ENCODE assay signal across 8 cellular contexts in the genomic region with DNA sequence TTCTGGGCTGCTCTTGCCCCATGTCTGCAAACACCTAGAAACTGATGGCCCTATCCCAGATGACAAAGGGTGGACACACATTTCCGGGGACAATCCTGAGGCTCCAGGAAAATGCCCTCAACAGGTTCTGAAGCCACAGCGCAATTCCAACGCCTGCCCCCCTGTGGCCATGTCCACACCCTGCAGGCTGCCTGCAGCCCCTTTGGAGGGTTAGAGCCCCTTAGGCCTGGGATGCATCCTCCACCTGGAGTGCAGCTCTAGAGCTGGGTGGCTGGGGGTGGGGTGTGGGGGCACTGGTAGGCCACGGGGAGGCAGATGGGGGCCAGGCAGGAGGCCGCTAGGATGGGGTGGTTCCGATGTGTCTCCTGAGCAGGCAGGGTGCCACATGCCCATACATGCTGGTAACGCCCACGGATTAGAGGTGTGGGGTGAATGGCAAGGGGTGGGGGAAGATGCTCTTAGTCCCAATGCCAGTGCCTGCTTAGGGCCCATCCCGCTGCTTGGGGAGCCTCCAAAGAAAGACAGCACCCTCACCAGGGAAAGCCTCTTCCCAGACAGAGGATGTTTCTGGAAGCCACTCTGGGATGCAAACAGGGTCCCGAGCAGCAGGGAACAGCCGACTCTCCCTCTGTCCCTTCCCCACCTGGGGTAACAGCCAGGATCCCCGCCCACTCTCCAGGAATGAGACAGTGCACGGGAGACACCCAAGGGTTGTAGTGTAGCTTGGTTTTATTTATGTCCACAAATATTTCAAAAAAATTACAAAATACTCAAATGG. TPM values are rescaled to one million over a fixed set of nuclear protein-coding genes. Genes with fewer than 3 reads are reported as not detected.
DNase-seq lines count a peak whose midpoint lies in the region; ATAC-seq and TF ChIP-seq lines count a peak whose summit lies in the region.

No MANE protein-coding gene starts in this region.

- H3K79me2 ChIP-seq in DND-41 (ENCODE audit: insufficient read depth, low read length), result no peaks in the 10 kb centered on the region
- H3K79me2 ChIP-seq in Karpas-422 (ENCODE audit: low read length), result no peaks in the 10 kb centered on the region
- H3K79me2 ChIP-seq in neural cell (replicated peaks; ENCODE audit: insufficient read depth, low read length), result no peaks in the 10 kb centered on the region

- no peaks in the 10 kb centered on the region for H3K9me3 ChIP-seq in DND-41 (ENCODE audit: insufficient read depth, low read length, severe bottlenecking)
- H3K9me3 ChIP-seq in Karpas-422 (ENCODE audit: low read length), result no peaks in the 10 kb centered on the region
- H3K9me3 ChIP-seq in neural cell (ENCODE audit: low read length), result no peaks in the 10 kb centered on the region

- H3K36me3 Mint-ChIP-seq in chondrocyte (ENCODE audit: low read depth), result peaks cover 23% of the 10 kb centered on the region

- H3K9me2 ChIP-seq in Karpas-422 (replicated peaks; ENCODE audit: insufficient read depth, low read length) (no peaks in the 10 kb centered on the region), neural cell (ENCODE audit: insufficient read depth, low read length) (no peaks in the 10 kb centered on the region)

- no peak overlapping the region for H3K4me3 Mint-ChIP-seq in chondrocyte (ENCODE audit: unreplicated experiment)

- H4K20me1 ChIP-seq in DND-41 (ENCODE audit: insufficient read depth, low read length) (peaks cover 19% of the 10 kb centered on the region), Karpas-422 (ENCODE audit: insufficient read depth, low read depth, low read length) (peaks cover 33% of the 10 kb centered on the region; the same call in 1 of the 2 replicates), neural cell (ENCODE audit: insufficient read depth) (no peaks in the 10 kb centered on the region)

- H3K27ac Mint-ChIP-seq in chondrocyte (ENCODE audit: unreplicated experiment), result no peak overlapping the region

- TF ChIP-seq EP300 in neural cell (conservative IDR thresholded peaks at IDR 0.05; ENCODE audit: poor library complexity, severe bottlenecking), result no peak

- DNase-seq in DND-41, result peak; percentile 38
- peak; percentile 59 for DNase-seq in Karpas-422
- no peak for DNase-seq in chondrocyte (ENCODE audit: low spot score)
- DNase-seq in NCI-H226, result no peak

- H3K4me1 ChIP-seq in DND-41 (ENCODE audit: insufficient read depth, low read length), result peaks cover 2% of the 10 kb centered on the region; the same call in 1 of the 2 replicates
- no peaks in the 10 kb centered on the region for H3K4me1 ChIP-seq in Karpas-422 (ENCODE audit: low read length)

- H3K36me3 ChIP-seq in DND-41 (ENCODE audit: insufficient read depth, low read length) (peaks cover 30% of the 10 kb centered on the region), Karpas-422 (ENCODE audit: insufficient read depth, low read length) (peaks cover 9% of the 10 kb centered on the region), neural cell (ENCODE audit: insufficient read depth, low read length) (peaks cover 5% of the 10 kb centered on the region)

- H3K9ac ChIP-seq in DND-41 (ENCODE audit: low read depth, low read length) (no peak overlapping the region), Karpas-422 (ENCODE audit: low read length) (no peak overlapping the region), neural cell (ENCODE audit: low read length) (no peak overlapping the region)

- H3K27ac ChIP-seq in DND-41 (ENCODE audit: low read length) (no peak overlapping the region), Karpas-422 (ENCODE audit: low read length) (no peak overlapping the region), neural cell (ENCODE audit: low read length) (no peak overlapping the region)

- TF ChIP-seq CTCF in DND-41 (IDR thresholded peaks at IDR 0.05; ENCODE audit: borderline replicate concordance, extremely low read depth, low read length, poor library complexity, severe bottlenecking), result peak; percentile 67
- peak; percentile 76 for TF ChIP-seq CTCF in chondrocyte (IDR thresholded peaks at IDR 0.05)
- peak; percentile 30 for TF ChIP-seq CTCF in neural cell (IDR thresholded peaks at IDR 0.05; ENCODE audit: poor library complexity, severe bottlenecking)

- no peak overlapping the region for H3K4me2 ChIP-seq in DND-41 (ENCODE audit: insufficient read depth, low read length)
- no peak overlapping the region for H3K4me2 ChIP-seq in Karpas-422 (ENCODE audit: low read depth, low read length, poor library complexity, severe bottlenecking)
- no peak overlapping the region for H3K4me2 ChIP-seq in neural cell (ENCODE audit: low read length)

- H3K27me3 ChIP-seq in DND-41 (ENCODE audit: insufficient read depth, low read length, poor library complexity), result no peaks in the 10 kb centered on the region
- H3K27me3 ChIP-seq in Karpas-422 (ENCODE audit: low read length), result no peaks in the 10 kb centered on the region
- no peaks in the 10 kb centered on the region for H3K27me3 ChIP-seq in neural cell (ENCODE audit: insufficient read depth, low read depth, low read length)

- no peak overlapping the region for H3K4me3 ChIP-seq in DND-41 (ENCODE audit: low read depth in 1 of 2, low read length in 2 of 2)
- H3K4me3 ChIP-seq in Karpas-422 (ENCODE audit: low read length), result no peak overlapping the region
- no peak overlapping the region for H3K4me3 ChIP-seq in neural cell (ENCODE audit: low read length)

- no peaks in the 10 kb centered on the region for H3K27me3 Mint-ChIP-seq in chondrocyte (ENCODE audit: low read depth)

- ATAC-seq in DND-41 (ENCODE audit: insufficient read depth, low read depth) (peak; percentile 45; the same call in 2 of the 3 replicates), GM19023 (IDR thresholded peaks at IDR 0.05; ENCODE audit: unreplicated experiment) (no peak), HG03139 (IDR thresholded peaks at IDR 0.05; ENCODE audit: unreplicated experiment) (no peak), GM18861 (IDR thresholded peaks at IDR 0.05; ENCODE audit: unreplicated experiment) (no peak)

- no peak overlapping the region for H2AFZ ChIP-seq in DND-41 (ENCODE audit: low read depth, low read length)
- H2AFZ ChIP-seq in Karpas-422 (ENCODE audit: low read length), result no peak overlapping the region
- no peak overlapping the region for H2AFZ ChIP-seq in neural cell (ENCODE audit: low read depth, low read length)

- TF ChIP-seq RAD21 in neural cell (conservative IDR thresholded peaks at IDR 0.05), result no peak

- H3K4me1 Mint-ChIP-seq in chondrocyte (ENCODE audit: low read depth), result peaks cover 14% of the 10 kb centered on the region

- H3F3A ChIP-seq in neural cell (ENCODE audit: insufficient read depth, low read length, poor library complexity, severe bottlenecking), result no peaks in the 10 kb centered on the region

- no peaks in the 10 kb centered on the region for H3K9me3 Mint-ChIP-seq in chondrocyte (ENCODE audit: low read depth)

TF ChIP-seq in neural cell, 6 proteins besides CTCF, POLR2A, EP300 and RAD21:
- no peak for TF ChIP-seq TAF1 (IDR thresholded peaks at IDR 0.05; ENCODE audit: low read depth)
- peak; percentile 25 for TF ChIP-seq SMC3 (conservative IDR thresholded peaks at IDR 0.05; ENCODE audit: poor library complexity)

RNA-seq across cellular contexts. Expression of a gene that starts 34.0 kb away (rescaled TPM):
- not detected in 2 replicates for total RNA-seq in Karpas-422 (2014; rRNA removed; shearing (Covaris generic); ENCODE audit: low replicate concordance)
- total RNA-seq in chondrocyte, result 2.9 to 5.1 TPM (median 4.8 TPM) in 3 replicates
- polyA plus RNA-seq in neural cell, result 7.1 and 13.7 TPM in 2 replicates
- 9.7 and 10.2 TPM in 2 replicates for polyA minus RNA-seq in neural cell

Comparison
In these comparisons a context has a peak if more than half of its experiments do, and no peak if none do; other contexts are left out.
1. DNase-seq: peak in DND-41 (single experiment) and Karpas-422 (single experiment); none in chondrocyte (single experiment) and NCI-H226 (single experiment).
2. Peak in every context shown above with its lines, with median percentiles within 50 percentile points of each other: CTCF ChIP-seq.